ENCODE assay signal across 1 cellular context in the genomic region with DNA sequence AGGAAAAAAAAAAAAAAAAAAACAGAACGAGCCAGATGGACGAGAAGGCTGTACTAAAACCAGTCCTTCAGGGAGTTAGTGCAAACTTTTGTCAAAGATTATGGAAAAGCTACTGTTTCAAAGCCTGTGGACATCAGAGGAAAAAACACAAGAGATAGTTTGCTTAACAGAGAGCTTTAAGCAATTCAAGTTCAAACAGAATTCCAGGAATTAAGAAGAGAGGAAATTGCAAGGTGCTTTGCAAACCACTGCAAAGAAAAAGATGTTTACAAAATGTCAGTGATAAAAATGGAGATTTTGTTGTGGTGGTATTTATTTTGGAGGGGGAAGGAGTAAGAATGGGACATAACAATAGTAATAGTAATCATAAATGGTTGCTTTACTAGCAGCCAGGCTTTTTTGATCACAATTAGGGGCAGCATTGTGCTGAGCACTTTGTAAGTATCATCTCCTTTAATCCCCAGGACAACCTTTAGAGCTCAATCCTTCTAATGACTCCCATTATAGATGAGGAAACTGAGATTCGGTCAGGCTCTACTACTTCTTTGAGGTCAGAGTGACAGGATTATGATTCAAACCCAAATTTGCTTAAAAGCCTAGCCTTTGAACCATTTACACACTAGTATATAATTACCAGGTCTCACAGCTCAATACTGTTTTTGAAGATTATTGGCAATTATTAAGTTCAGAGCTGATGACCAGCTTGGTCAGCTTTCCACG.
TF ChIP-seq lines count a peak whose summit lies in the region.

No MANE protein-coding gene starts in this region.

TF ChIP-seq in HepG2, 621 proteins besides CTCF, POLR2A, EP300 and RAD21 (continued from another document):
- TF ChIP-seq, protein P1, sequence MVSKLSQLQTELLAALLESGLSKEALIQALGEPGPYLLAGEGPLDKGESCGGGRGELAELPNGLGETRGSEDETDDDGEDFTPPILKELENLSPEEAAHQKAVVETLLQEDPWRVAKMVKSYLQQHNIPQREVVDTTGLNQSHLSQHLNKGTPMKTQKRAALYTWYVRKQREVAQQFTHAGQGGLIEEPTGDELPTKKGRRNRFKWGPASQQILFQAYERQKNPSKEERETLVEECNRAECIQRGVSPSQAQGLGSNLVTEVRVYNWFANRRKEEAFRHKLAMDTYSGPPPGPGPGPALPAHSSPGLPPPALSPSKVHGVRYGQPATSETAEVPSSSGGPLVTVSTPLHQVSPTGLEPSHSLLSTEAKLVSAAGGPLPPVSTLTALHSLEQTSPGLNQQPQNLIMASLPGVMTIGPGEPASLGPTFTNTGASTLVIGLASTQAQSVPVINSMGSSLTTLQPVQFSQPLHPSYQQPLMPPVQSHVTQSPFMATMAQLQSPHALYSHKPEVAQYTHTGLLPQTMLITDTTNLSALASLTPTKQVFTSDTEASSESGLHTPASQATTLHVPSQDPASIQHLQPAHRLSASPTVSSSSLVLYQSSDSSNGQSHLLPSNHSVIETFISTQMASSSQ (IDR thresholded peaks at IDR 0.05; ENCODE audit: low read depth): no peak
- TF ChIP-seq, protein P1 (CRISPR knock-in tag; IDR thresholded peaks at IDR 0.05; ENCODE audit: borderline replicate concordance): peak; percentile 29; the same call in 1 of the 2 replicates
